Comparison of ENCODE assay signal across 15 cellular contexts in the genomic region with DNA sequence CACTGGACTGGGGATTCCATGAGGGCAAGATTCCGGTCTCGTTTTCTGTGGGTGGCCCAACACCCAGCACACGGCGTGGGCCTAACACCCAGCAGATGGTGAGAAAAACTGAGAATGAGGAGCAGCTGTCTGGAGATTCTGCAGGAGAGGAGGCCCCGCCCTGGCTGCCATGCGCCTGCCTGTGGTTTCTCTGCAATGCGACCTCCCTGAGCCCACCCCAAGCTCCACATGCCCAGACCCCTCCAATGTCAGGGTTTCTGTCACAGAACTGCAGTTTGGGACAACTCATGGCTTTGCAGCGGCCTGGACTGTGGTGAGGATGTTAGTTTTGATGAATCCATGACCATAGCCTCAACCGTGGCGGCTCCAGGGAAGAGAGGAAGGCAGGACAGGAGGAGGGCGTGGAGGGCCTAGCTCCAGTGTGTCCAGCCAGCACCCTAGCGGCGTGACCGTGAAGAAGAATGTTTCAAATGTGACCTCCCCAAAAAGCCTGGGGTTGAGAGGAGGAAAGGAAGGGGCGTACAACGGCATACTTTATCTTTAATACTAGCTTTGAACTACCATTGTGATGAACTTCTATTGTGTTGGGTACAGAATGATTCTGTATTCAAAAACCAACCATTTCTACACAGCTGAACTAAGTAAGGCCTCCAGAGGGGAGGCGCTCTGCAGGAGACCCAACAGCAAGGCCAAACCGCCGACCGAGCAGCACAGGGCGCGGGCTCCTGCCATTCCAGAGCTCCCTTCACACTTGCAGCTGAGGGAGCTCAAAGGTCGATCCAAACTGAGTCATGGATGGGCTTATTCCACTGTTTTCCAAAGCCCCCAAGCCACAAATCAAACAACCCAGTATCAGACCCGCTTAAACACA. TPM values are rescaled to one million over a fixed set of nuclear protein-coding genes. Genes with fewer than 3 reads are reported as not detected.
DNase-seq lines count a peak whose midpoint lies in the region; ATAC-seq, FAIRE-seq and TF ChIP-seq lines count a peak whose summit lies in the region.
"Had no signal": no experiment of that assay in that cellular context is flagged by ENCODE, and none has a peak within 500 bp of the region (broad histone marks: within the 10 kb centered on the region; RNA-seq: fewer than 3 reads in every experiment).

No MANE protein-coding gene starts in this region.

- no peak for ATAC-seq in body of pancreas
- ATAC-seq: foreskin keratinocyte, left lobe of liver had no signal

- H3K27me3 ChIP-seq in ACC112 (ENCODE audit: insufficient read depth, low read length) (no peaks in the 10 kb centered on the region), esophagus muscularis mucosa (no peaks in the 10 kb centered on the region), body of pancreas (peaks cover 0 to 10% of the 10 kb centered on the region in 2 donors)
- H3K27me3 ChIP-seq: foreskin keratinocyte, tibial nerve had no signal

- H3K36me3 Mint-ChIP-seq in osteocyte (ENCODE audit: unreplicated experiment): peaks cover 2% of the 10 kb centered on the region

- peaks cover 74% of the 10 kb centered on the region for H3K79me2 ChIP-seq in ACC112 (ENCODE audit: control insufficient read depth, insufficient read depth, low read length, unreplicated experiment)

- H3K27ac ChIP-seq in ACC112 (ENCODE audit: low read depth, low read length) (peak overlapping the region; percentile 38; the same call in 1 of the 2 replicates), esophagus muscularis mucosa (replicated peaks in 1 of 4) (peak overlapping the region; percentile 13 to 99 (median 66)), body of pancreas (no peak overlapping the region)
- H3K27ac ChIP-seq: foreskin keratinocyte, prostate gland, tibial nerve had no signal

- intact Hi-C loops in esophagus muscularis mucosa (cut with DNase I): no loop called here
- intact Hi-C loops in body of pancreas (cut with DNase I): no loop called here

- H3K9me3 ChIP-seq in esophagus muscularis mucosa (no peaks in the 10 kb centered on the region), body of pancreas (no peaks in the 10 kb centered on the region)
- H3K9me3 ChIP-seq: prostate gland had no signal

- TF ChIP-seq CTCF in esophagus muscularis mucosa (IDR thresholded peaks at IDR 0.05) (no peak), osteocyte (IDR thresholded peaks at IDR 0.05) (no peak), foreskin fibroblast (IDR thresholded peaks at IDR 0.05; ENCODE audit: low read depth, low read length) (no peak), body of pancreas (IDR thresholded peaks at IDR 0.05) (no peak)

- TF ChIP-seq POLR2A in esophagus muscularis mucosa (IDR thresholded peaks at IDR 0.05; ENCODE audit: low read depth) (no peak), body of pancreas (IDR thresholded peaks at IDR 0.05) (no peak)

- DNase-seq in NCI-H2171 (lab: John Stamatoyannopoulos, UW) (peak; percentile 55), esophagus muscularis mucosa (ENCODE audit: extremely low spot score) (no peak), osteocyte (ENCODE audit: extremely low spot score, unreplicated experiment) (peak; percentile 80), foreskin fibroblast (no peak), body of pancreas (no peak), RCC 7860 (ENCODE audit: low spot score) (no peak), NCI-H1436 treated with DMSO at 0.1 percent for 48 hours (lab: John Stamatoyannopoulos, UW) (no peak)
- DNase-seq: activated CD4-positive, alpha-beta T cell treated with anti-CD3 and anti-CD28 coated beads for 4 hours; activated naive CD4-positive, alpha-beta T cell treated with anti-CD3 and anti-CD28 coated beads for 36 hours; cortex of kidney; foreskin keratinocyte had no signal

- peak overlapping the region; percentile 96 for H3K4me3 Mint-ChIP-seq in osteocyte (ENCODE audit: unreplicated experiment)
- H3K4me3 Mint-ChIP-seq: activated naive CD4-positive, alpha-beta T cell treated with anti-CD3 and anti-CD28 coated beads for 36 hours had no signal

- H3K27me3 Mint-ChIP-seq in osteocyte (ENCODE audit: unreplicated experiment): no peaks in the 10 kb centered on the region

- H3K9me3 Mint-ChIP-seq in osteocyte (ENCODE audit: unreplicated experiment): no peaks in the 10 kb centered on the region
- H3K9me3 Mint-ChIP-seq: activated naive CD4-positive, alpha-beta T cell treated with anti-CD3 and anti-CD28 coated beads for 36 hours had no signal

- TF ChIP-seq EP300 in esophagus muscularis mucosa (IDR thresholded peaks at IDR 0.05): no peak

- H3K4me3 ChIP-seq in ACC112 (ENCODE audit: low read depth, low read length): no peak overlapping the region
- no peak overlapping the region for H3K4me3 ChIP-seq in esophagus muscularis mucosa
- H3K4me3 ChIP-seq in foreskin fibroblast (ENCODE audit: low read depth in 1 of 2, low read length in 2 of 2): no peak overlapping the region
- H3K4me3 ChIP-seq in body of pancreas: no peak overlapping the region
- H3K4me3 ChIP-seq: prostate gland, tibial nerve had no signal

- H3K4me1 Mint-ChIP-seq in osteocyte (ENCODE audit: unreplicated experiment): peaks cover 68% of the 10 kb centered on the region

- WGBS in esophagus muscularis mucosa: 96% methylated on average over 16 of the region's 24 CpGs
- WGBS in body of pancreas, 2 donors: 79 to 86% methylated on average over 18 to 24 of the region's 24 CpGs

- H3K36me3 ChIP-seq in ACC112 (ENCODE audit: insufficient read depth, low read length): 0 out of 2 replicates have a peak, but pooled peaks cover 3% of the 10 kb centered on the region
- H3K36me3 ChIP-seq in esophagus muscularis mucosa: no peaks in the 10 kb centered on the region
- H3K36me3 ChIP-seq in body of pancreas (replicated peaks in 1 of 2; ENCODE audit: insufficient read depth in 1 of 2, low read depth in 2 of 2): no peaks in the 10 kb centered on the region
- H3K36me3 ChIP-seq: prostate gland had no signal

- H3K4me1 ChIP-seq in ACC112 (ENCODE audit: control insufficient read depth, insufficient read depth, low read length, unreplicated experiment) (peaks cover 59% of the 10 kb centered on the region), esophagus muscularis mucosa (peaks cover 39 to 77% (median 69%) of the 10 kb centered on the region in 4 donors), body of pancreas (peaks cover 20% of the 10 kb centered on the region)
- H3K4me1 ChIP-seq: prostate gland had no signal

- no peak overlapping the region for H2AFZ ChIP-seq in ACC112 (ENCODE audit: low read length, unreplicated experiment)

- H3K27ac Mint-ChIP-seq in osteocyte (ENCODE audit: unreplicated experiment): peak overlapping the region; percentile 98
- H3K27ac Mint-ChIP-seq: activated naive CD4-positive, alpha-beta T cell treated with anti-CD3 and anti-CD28 coated beads for 36 hours had no signal

- no peak for FAIRE-seq in RCC 7860 (lab: Jason Lieb, UNC)

RNA-seq across cellular contexts. Expression of a gene that starts 3.4 kb away (rescaled TPM):
- total RNA-seq in esophagus muscularis mucosa: 10 to 100 TPM; 19.9 to 81.6 (median 50.1) TPM
- total RNA-seq in osteocyte: 459 and 488 TPM in 2 replicates
- total RNA-seq in body of pancreas: 10 to 100 TPM in 1 of 2 donors, 1 to 10 TPM in 1; 7.0 to 41.9 TPM

Comparison
In these comparisons a context has a peak if more than half of its experiments do, and no peak if none do; other contexts are left out.
1. H3K27ac ChIP-seq: peak in ACC112 (single experiment) and esophagus muscularis mucosa (4 of 4); none in body of pancreas (0 of 4).
2. DNase-seq: peak in NCI-H2171 (single experiment) and osteocyte (single experiment); none in esophagus muscularis mucosa (single experiment), foreskin fibroblast (0 of 2), body of pancreas (0 of 4), RCC 7860 (single experiment) and NCI-H1436 treated with DMSO at 0.1 percent for 48 hours (single experiment).